In genomic region chr5:134948929-134949328, GRCh38 we compare ENCODE assay signal across 18 cellular contexts. TPM values are rescaled to one million over a fixed set of nuclear protein-coding genes. Genes with fewer than 3 reads are reported as not detected.
A peak's percentile ranks its signal among the peaks of the same experiment; 100 is the strongest.
DNase-seq lines count a peak whose midpoint lies in the region; ATAC-seq and TF ChIP-seq lines count a peak whose summit lies in the region.
"Had no signal": no experiment of that assay in that cellular context is flagged by ENCODE, and none has a peak within 500 bp of the region (broad histone marks: within the 10 kb centered on the region; RNA-seq: fewer than 3 reads in every experiment).

No MANE protein-coding gene starts in this region.

- peaks cover 3% of the 10 kb centered on the region for H3K9me3 Mint-ChIP-seq in activated T-cell treated with anti-CD3 and anti-CD28 coated beads, Interleukin-2, amount 50 U/mL, for 4 hours
- H3K9me3 Mint-ChIP-seq in stimulated activated naive CD8-positive, alpha-beta T cell treated with anti-CD3 and anti-CD28 coated beads, Interleukin-15, amount 100 ng/mL, for 72 hours = peaks cover 0 to under 1% of the 10 kb centered on the region in 2 donors
- H3K9me3 Mint-ChIP-seq: activated naive CD4-positive, alpha-beta T cell treated with anti-CD3 and anti-CD28 coated beads for 36 hours had no signal

- DNase-seq in ELR (ENCODE audit: low read depth) (peak; percentile 58), PC-3 (peak; percentile 60), psoas muscle (peak; percentile 43 to 81), DMS79 (lab: John Stamatoyannopoulos, UW) (no peak), iPS-NIHi7 (ENCODE audit: extremely low spot score) (no peak)
- DNase-seq in activated T-cell treated with anti-CD3 and anti-CD28 coated beads, Interleukin-2, amount 50 U/mL, for 4 hours = no peak
- DNase-seq in stimulated activated naive CD8-positive, alpha-beta T cell treated with anti-CD3 and anti-CD28 coated beads, Interleukin-15, amount 100 ng/mL, for 72 hours = no peak
- DNase-seq: activated naive CD4-positive, alpha-beta T cell treated with anti-CD3 and anti-CD28 coated beads for 36 hours; GOT3; left lung; naive thymus-derived CD4-positive, alpha-beta T cell; NCI-H2171 treated with DMSO at 0.1 percent for 48 hours; stimulated activated naive CD4-positive, alpha-beta T cell treated with Interleukin-2 at 50 U/mL for 16 hours had no signal

- no peaks in the 10 kb centered on the region for H3K9me3 ChIP-seq in PC-3 (ENCODE audit: low read length)
- peaks cover under 1% of the 10 kb centered on the region for H3K9me3 ChIP-seq in psoas muscle

- H3K36me3 Mint-ChIP-seq in activated T-cell treated with anti-CD3 and anti-CD28 coated beads, Interleukin-2, amount 50 U/mL, for 4 hours (ENCODE audit: insufficient read depth) = peaks cover 5% of the 10 kb centered on the region

- H3K36me3 ChIP-seq in PC-3 (ENCODE audit: low read depth, low read length) (no peaks in the 10 kb centered on the region; the same call in 1 of the 2 replicates), psoas muscle (ENCODE audit: insufficient read depth in 1 of 2, low read depth in 1 of 2) (no peaks in the 10 kb centered on the region)
- H3K36me3 ChIP-seq: left lung had no signal

- intact Hi-C loops in PC-3 (cut with micrococcal nuclease) (no loop called here), psoas muscle (cut with DNase I) (loop anchor here in 1 of 2 donors (10.0 kb wide), 1 partner anchor 246 kb away; no protein-coding TSS in a partner anchor)

- no peak overlapping the region for H3K27ac Mint-ChIP-seq in stimulated activated naive CD8-positive, alpha-beta T cell treated with anti-CD3 and anti-CD28 coated beads, Interleukin-15, amount 100 ng/mL, for 72 hours
- H3K27ac Mint-ChIP-seq: activated naive CD4-positive, alpha-beta T cell treated with anti-CD3 and anti-CD28 coated beads for 36 hours had no signal

- H4K20me1 ChIP-seq in PC-3 (ENCODE audit: low read length) = no peaks in the 10 kb centered on the region

- no peaks in the 10 kb centered on the region for H3K27me3 ChIP-seq in PC-3 (ENCODE audit: low read length)
- H3K27me3 ChIP-seq in psoas muscle (ENCODE audit: insufficient read depth in 3 of 3, low read length in 2 of 3) = no peaks in the 10 kb centered on the region
- H3K27me3 ChIP-seq: left lung had no signal

- H2AFZ ChIP-seq in PC-3 (ENCODE audit: low read length) = no peak overlapping the region

- no TSS peak for BruUV-seq in PC-3 (replicated peaks; lab: Mats Ljungman, UMichigan)

- no peak overlapping the region for H3K4me3 Mint-ChIP-seq in activated T-cell treated with anti-CD3 and anti-CD28 coated beads, Interleukin-2, amount 50 U/mL, for 4 hours
- no peak overlapping the region for H3K4me3 Mint-ChIP-seq in stimulated activated naive CD8-positive, alpha-beta T cell treated with anti-CD3 and anti-CD28 coated beads, Interleukin-15, amount 100 ng/mL, for 72 hours
- H3K4me3 Mint-ChIP-seq: activated naive CD4-positive, alpha-beta T cell treated with anti-CD3 and anti-CD28 coated beads for 36 hours; CD14-positive monocyte; naive thymus-derived CD4-positive, alpha-beta T cell had no signal

- CTCF ChIA-PET in PC-3 (lab: Charles Lee) = no interaction called here

- TF ChIP-seq CTCF in PC-3 (conservative IDR thresholded peaks at IDR 0.05; ENCODE audit: low read depth, low read length) (no peak), psoas muscle (IDR thresholded peaks at IDR 0.05) (no peak)

- H3K4me3 ChIP-seq in PC-3 (ENCODE audit: low read length) (no peak overlapping the region), psoas muscle (no peak overlapping the region)
- H3K4me3 ChIP-seq: left lung, SK-N-MC had no signal

- no peak overlapping the region for H3K4me2 ChIP-seq in PC-3 (ENCODE audit: low read length)

- ATAC-seq in PC-3 (peak; percentile 72), esophagus mucosa (peak; percentile 29), psoas muscle (peak; percentile 84 to 94 (median 87))
- no peak for ATAC-seq in activated T-cell treated with anti-CD3 and anti-CD28 coated beads, Interleukin-2, amount 50 U/mL, for 4 hours
- ATAC-seq in stimulated activated naive CD8-positive, alpha-beta T cell treated with anti-CD3 and anti-CD28 coated beads, Interleukin-15, amount 100 ng/mL, for 72 hours = no peak
- ATAC-seq: left lung; naive thymus-derived CD4-positive, alpha-beta T cell had no signal

- H3K27ac ChIP-seq in PC-3 (ENCODE audit: low read length) (no peak overlapping the region), psoas muscle (peak overlapping the region; percentile 79)
- H3K27ac ChIP-seq: left lung, SK-N-MC, VCaP had no signal

- WGBS in psoas muscle, 3 donors = 5 to 21% (median 15%) methylated on average over 5 of the region's 5 CpGs

- no peaks in the 10 kb centered on the region for H3K79me2 ChIP-seq in PC-3 (ENCODE audit: low read length)

- H3K4me1 ChIP-seq in PC-3 (ENCODE audit: insufficient read depth, low read length) = no peaks in the 10 kb centered on the region; the same call in 1 of the 2 replicates
- H3K4me1 ChIP-seq in psoas muscle = peaks cover 25% of the 10 kb centered on the region
- H3K4me1 ChIP-seq: left lung had no signal

- no peak overlapping the region for H3K9ac ChIP-seq in PC-3 (ENCODE audit: low read length)

- no peaks in the 10 kb centered on the region for H3K27me3 Mint-ChIP-seq in activated T-cell treated with anti-CD3 and anti-CD28 coated beads, Interleukin-2, amount 50 U/mL, for 4 hours (ENCODE audit: low read depth)
- H3K27me3 Mint-ChIP-seq in stimulated activated naive CD8-positive, alpha-beta T cell treated with anti-CD3 and anti-CD28 coated beads, Interleukin-15, amount 100 ng/mL, for 72 hours = no peaks in the 10 kb centered on the region
- H3K27me3 Mint-ChIP-seq: naive thymus-derived CD4-positive, alpha-beta T cell had no signal

- no peaks in the 10 kb centered on the region for H3F3A ChIP-seq in PC-3 (ENCODE audit: low read length, unreplicated experiment)

- H3K9me2 ChIP-seq in PC-3 (replicated peaks; ENCODE audit: low read length) = no peaks in the 10 kb centered on the region

- no peaks in the 10 kb centered on the region for H3K4me1 Mint-ChIP-seq in activated T-cell treated with anti-CD3 and anti-CD28 coated beads, Interleukin-2, amount 50 U/mL, for 4 hours (ENCODE audit: low read depth)
- H3K4me1 Mint-ChIP-seq in stimulated activated naive CD8-positive, alpha-beta T cell treated with anti-CD3 and anti-CD28 coated beads, Interleukin-15, amount 100 ng/mL, for 72 hours = no peaks in the 10 kb centered on the region

- POLR2A ChIA-PET in PC-3 (lab: Charles Lee; ENCODE audit: unreplicated experiment) = interaction anchor here (0.5 kb wide), 1 partner anchor 362 kb away, joined by 3 read pairs; no protein-coding TSS in a partner anchor

RNA-seq across cellular contexts. Expression of gene CATSPER3, which starts 18.8 kb away (rescaled TPM):
- total RNA-seq in PC-3 (2014; rRNA removed) (0.40 TPM in 1 of 2 replicates, not detected in the other), esophagus mucosa (0.40 TPM), psoas muscle (1 to 10 TPM in 3 of 4 donors, under 1 TPM in 1; 0.79 to 1.8 (median 1.2) TPM)
- polyA plus RNA-seq in psoas muscle = 1 to 10 TPM in 2 of 3 donors, under 1 TPM in 1; 0.73 to 1.8 (median 1.8) TPM
- under 1 TPM; 0.16 to 0.63 (median 0.38) TPM for total RNA-seq in activated T-cell treated with anti-CD3 and anti-CD28 coated beads, Interleukin-2, amount 50 U/mL, for 4 hours
- total RNA-seq: glomerular endothelial cell had no signal

RNA-seq across cellular contexts. Expression of gene PCBD2, which starts 44.0 kb away (rescaled TPM):
- total RNA-seq in PC-3 (2014; rRNA removed) (5.4 and 7.0 TPM in 2 replicates), esophagus mucosa (16.1 TPM), psoas muscle (10 to 100 TPM; 23.8 to 29.9 (median 26.0) TPM)
- polyA plus RNA-seq in psoas muscle = 10 to 100 TPM in 2 of 3 donors, 1 to 10 TPM in 1; 8.9 to 21.1 (median 14.0) TPM
- total RNA-seq in activated T-cell treated with anti-CD3 and anti-CD28 coated beads, Interleukin-2, amount 50 U/mL, for 4 hours = 1 to 10 TPM; 5.5 to 8.0 (median 6.6) TPM

Comparison
In these comparisons a context has a peak if more than half of its experiments do, and no peak if none do; other contexts are left out.
1. DNase-seq: peak in ELR (single experiment), PC-3 (single experiment) and psoas muscle (2 of 2); none in activated T-cell treated with anti-CD3 and anti-CD28 coated beads, Interleukin-2, amount 50 U/mL, for 4 hours (single experiment), DMS79 (single experiment), stimulated activated naive CD8-positive, alpha-beta T cell treated with anti-CD3 and anti-CD28 coated beads, Interleukin-15, amount 100 ng/mL, for 72 hours (0 of 2) and iPS-NIHi7 (single experiment).
2. ATAC-seq: peak in PC-3 (single experiment), esophagus mucosa (single experiment) and psoas muscle (4 of 4); none in activated T-cell treated with anti-CD3 and anti-CD28 coated beads, Interleukin-2, amount 50 U/mL, for 4 hours (0 of 2) and stimulated activated naive CD8-positive, alpha-beta T cell treated with anti-CD3 and anti-CD28 coated beads, Interleukin-15, amount 100 ng/mL, for 72 hours (single experiment).